ENCODE assay signal across 15 cellular contexts in the genomic region with DNA sequence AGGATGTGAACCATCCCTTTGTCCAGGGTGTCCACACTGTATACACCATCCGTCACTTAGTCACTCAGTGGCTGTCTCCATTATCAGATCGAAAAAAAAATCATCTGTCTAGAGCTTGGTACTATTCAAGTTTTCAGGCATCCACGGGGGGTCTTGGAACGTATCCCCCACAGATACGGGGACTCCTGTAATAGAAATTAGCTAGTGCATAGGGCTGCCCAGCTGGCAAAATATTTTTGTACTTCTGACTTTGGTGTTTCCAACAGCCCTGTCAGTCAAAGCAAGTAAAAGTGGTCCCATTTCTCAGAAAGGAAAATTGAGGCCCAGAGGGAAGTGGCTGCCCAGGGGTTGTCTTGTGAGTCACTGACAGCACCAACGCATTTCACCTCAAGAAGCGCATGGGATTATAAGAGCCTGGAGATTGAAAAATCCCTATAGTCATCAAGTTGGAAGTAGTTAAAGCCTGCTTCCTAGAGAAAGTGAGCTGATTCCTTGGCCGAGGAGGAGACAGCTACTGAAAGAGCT. TPM values are rescaled to one million over a fixed set of nuclear protein-coding genes. Genes with fewer than 3 reads are reported as not detected.
DNase-seq lines count a peak whose midpoint lies in the region; ATAC-seq and TF ChIP-seq lines count a peak whose summit lies in the region.
"Had no signal": no experiment of that assay in that cellular context is flagged by ENCODE, and none has a peak within 500 bp of the region (broad histone marks: within the 10 kb centered on the region; RNA-seq: fewer than 3 reads in every experiment).

No MANE protein-coding gene starts in this region.

- H3K27ac Mint-ChIP-seq in Caco-2 (ENCODE audit: unreplicated experiment) (peak overlapping the region; percentile 93), progenitor cell of endocrine pancreas (peak overlapping the region; percentile 22)
- H3K27ac Mint-ChIP-seq: activated CD4-positive, alpha-beta T cell treated with anti-CD3 and anti-CD28 coated beads, Interleukin-2, amount 10 ng/mL, durations not matched to agents 24 days and 14 days; activated naive CD4-positive, alpha-beta T cell treated with anti-CD3 and anti-CD28 coated beads, Interleukin-2, amount 10 ng/mL, durations not matched to agents 7 days and 5 days; naive thymus-derived CD8-positive, alpha-beta T cell had no signal

- H3K4me1 Mint-ChIP-seq in Caco-2 (ENCODE audit: low read depth, unreplicated experiment) (peaks cover 19% of the 10 kb centered on the region), progenitor cell of endocrine pancreas (ENCODE audit: low read depth) (peaks cover 6% of the 10 kb centered on the region)
- H3K4me1 Mint-ChIP-seq: naive thymus-derived CD8-positive, alpha-beta T cell had no signal

- H3K36me3 Mint-ChIP-seq in Caco-2 (ENCODE audit: insufficient read depth, unreplicated experiment) = peaks cover 5% of the 10 kb centered on the region
- H3K36me3 Mint-ChIP-seq in progenitor cell of endocrine pancreas (ENCODE audit: insufficient read depth) = no peaks in the 10 kb centered on the region
- H3K36me3 Mint-ChIP-seq: activated naive CD4-positive, alpha-beta T cell treated with anti-CD3 and anti-CD28 coated beads, Interleukin-2, amount 10 ng/mL, durations not matched to agents 7 days and 5 days; naive thymus-derived CD8-positive, alpha-beta T cell had no signal

- no peak for DNase-seq in Caco-2
- no peak for DNase-seq in Panc1 (ENCODE audit: low read depth, low spot score)
- peak in 1 of 2 donors; percentile 34 for DNase-seq in fibroblast of lung (ENCODE audit: low read depth in 2 of 2)
- DNase-seq in progenitor cell of endocrine pancreas (ENCODE audit: low spot score, unreplicated experiment) = no peak
- no peak for DNase-seq in effector memory CD4-positive, alpha-beta T cell
- DNase-seq in activated CD4-positive, alpha-beta T cell treated with anti-CD3 and anti-CD28 coated beads, Interleukin-2, amount 50 U/mL, for 48 hours = no peak
- no peak for DNase-seq in mesenteric fat pad (ENCODE audit: low spot score)
- DNase-seq: activated CD4-positive, alpha-beta T cell treated with anti-CD3 and anti-CD28 coated beads, Interleukin-2, amount 10 ng/mL, durations not matched to agents 24 days and 14 days; activated naive CD4-positive, alpha-beta T cell treated with anti-CD3 and anti-CD28 coated beads, Interleukin-2, amount 10 ng/mL, durations not matched to agents 7 days and 5 days; effector CD8-positive, alpha-beta T cell; MM.1S; naive thymus-derived CD8-positive, alpha-beta T cell had no signal

- CTCF ChIA-PET in Caco-2 (lab: Charles Lee) = interaction anchor here (0.6 to 2.9 kb wide), 4 partner anchors 8 to 1747 kb away, joined by 3 to 10 read pairs (median 4); no protein-coding TSS in a partner anchor
- CTCF ChIA-PET in Panc1 (lab: Charles Lee) = no interaction called here

- no peak overlapping the region for H3K9ac ChIP-seq in fibroblast of lung (ENCODE audit: insufficient read depth, low read length)

- intact Hi-C loops in Caco-2 (cut with micrococcal nuclease; ENCODE audit: unreplicated experiment) (loop anchor here (1.0 to 5.0 kb wide), 4 partner anchors 15 to 340 kb away; no protein-coding TSS in a partner anchor), Panc1 (cut with micrococcal nuclease; ENCODE audit: unreplicated experiment) (loop anchor here (5.0 kb wide), 1 partner anchor 365 kb away; no protein-coding TSS in a partner anchor)

- ATAC-seq in Panc1 (no peak), HG02610 (IDR thresholded peaks at IDR 0.05; ENCODE audit: unreplicated experiment) (no peak)
- ATAC-seq: naive thymus-derived CD8-positive, alpha-beta T cell had no signal

- no peaks in the 10 kb centered on the region for H3K79me2 ChIP-seq in fibroblast of lung (ENCODE audit: control insufficient read depth, insufficient read depth, low read length)

- no peak overlapping the region for H3K4me2 ChIP-seq in fibroblast of lung (ENCODE audit: extremely low read depth, insufficient read depth, low read length)

- no peaks in the 10 kb centered on the region for H3K27me3 ChIP-seq in Caco-2 (replicated peaks; ENCODE audit: control insufficient read depth, insufficient read depth, low read length)
- H3K27me3 ChIP-seq in Panc1 (ENCODE audit: control insufficient read depth, insufficient read depth, low read length) = no peaks in the 10 kb centered on the region
- H3K27me3 ChIP-seq in fibroblast of lung (ENCODE audit: control insufficient read depth, insufficient read depth, low read length) = no peaks in the 10 kb centered on the region
- H3K27me3 ChIP-seq in effector memory CD4-positive, alpha-beta T cell (replicated peaks; ENCODE audit: control insufficient read depth, insufficient read depth, low read length, poor library complexity, severe bottlenecking) = no peaks in the 10 kb centered on the region

- peak overlapping the region; percentile 64; the same call in 1 of the 2 replicates for H3K27ac ChIP-seq in Panc1 (ENCODE audit: low read length)
- H3K27ac ChIP-seq in fibroblast of lung (ENCODE audit: insufficient read depth, low read length) = peak overlapping the region; percentile 34
- no peak overlapping the region for H3K27ac ChIP-seq in effector memory CD4-positive, alpha-beta T cell (ENCODE audit: insufficient read depth, low read length, poor library complexity, severe bottlenecking)
- H3K27ac ChIP-seq: C4-2B had no signal

- in situ Hi-C loops in Panc1 (cut with HindIII; ENCODE audit: low pct_unique_long_range_greater_than_20kb, low sequenced_read_pairs) = no loop called here

- H3K9me3 Mint-ChIP-seq in Caco-2 (ENCODE audit: unreplicated experiment) = no peaks in the 10 kb centered on the region
- H3K9me3 Mint-ChIP-seq in progenitor cell of endocrine pancreas (ENCODE audit: low read depth) = no peaks in the 10 kb centered on the region
- H3K9me3 Mint-ChIP-seq: activated CD4-positive, alpha-beta T cell treated with anti-CD3 and anti-CD28 coated beads, Interleukin-2, amount 10 ng/mL, durations not matched to agents 24 days and 14 days; activated naive CD4-positive, alpha-beta T cell treated with anti-CD3 and anti-CD28 coated beads, Interleukin-2, amount 10 ng/mL, durations not matched to agents 7 days and 5 days; naive thymus-derived CD8-positive, alpha-beta T cell had no signal

- H2AFZ ChIP-seq in fibroblast of lung (ENCODE audit: low read length) = no peak overlapping the region

- H3K36me3 ChIP-seq in Caco-2 (ENCODE audit: control insufficient read depth, insufficient read depth, low read length) (no peaks in the 10 kb centered on the region), Panc1 (ENCODE audit: control insufficient read depth, insufficient read depth, low read length) (no peaks in the 10 kb centered on the region), fibroblast of lung (ENCODE audit: control insufficient read depth, insufficient read depth, low read length) (no peaks in the 10 kb centered on the region)
- no peaks in the 10 kb centered on the region for H3K36me3 ChIP-seq in effector memory CD4-positive, alpha-beta T cell (ENCODE audit: control insufficient read depth, insufficient read depth, low read length)
- H3K36me3 ChIP-seq: HAP-1 had no signal

- BruUV-seq in Caco-2 (replicated peaks; lab: Mats Ljungman, UMichigan) (TSS peak; percentile 91), Panc1 (replicated peaks; lab: Mats Ljungman, UMichigan) (no TSS peak)

- H3K4me1 ChIP-seq in Caco-2 = 0 out of 2 replicates have a peak, but pooled peaks cover 14% of the 10 kb centered on the region
- H3K4me1 ChIP-seq in Panc1 (ENCODE audit: control insufficient read depth, insufficient read depth, low read length) = peaks cover 6% of the 10 kb centered on the region
- H3K4me1 ChIP-seq in fibroblast of lung (ENCODE audit: control insufficient read depth, extremely low read depth, insufficient read depth, low read length) = peaks cover 19% of the 10 kb centered on the region
- no peaks in the 10 kb centered on the region for H3K4me1 ChIP-seq in effector memory CD4-positive, alpha-beta T cell (ENCODE audit: control insufficient read depth, insufficient read depth, low read length, poor library complexity, severe bottlenecking)

- no peaks in the 10 kb centered on the region for H3K27me3 Mint-ChIP-seq in Caco-2 (ENCODE audit: insufficient read depth, unreplicated experiment)
- peaks cover 13% of the 10 kb centered on the region for H3K27me3 Mint-ChIP-seq in progenitor cell of endocrine pancreas
- H3K27me3 Mint-ChIP-seq: activated CD4-positive, alpha-beta T cell treated with anti-CD3 and anti-CD28 coated beads, Interleukin-2, amount 10 ng/mL, durations not matched to agents 24 days and 14 days had no signal

- POLR2A ChIA-PET in Caco-2 (lab: Charles Lee) = interaction anchor here (0.7 to 2.2 kb wide), 3 partner anchors 20 to 378 kb away, joined by 3 to 10 read pairs (median 4); no protein-coding TSS in a partner anchor
- POLR2A ChIA-PET in Panc1 (lab: Charles Lee) = interaction anchor here (1.0 kb wide), 1 partner anchor 9 kb away, joined by 4 read pairs; no protein-coding TSS in a partner anchor

- TF ChIP-seq CTCF in Caco-2 (IDR thresholded peaks at IDR 0.05; ENCODE audit: insufficient read depth in 1 of 2, low read depth in 1 of 2, low read length in 1 of 2, severe bottlenecking in 1 of 2, unreplicated experiment in 1 of 2) = no peak
- no peak for TF ChIP-seq CTCF in Panc1 (IDR thresholded peaks at IDR 0.05)
- TF ChIP-seq CTCF in fibroblast of lung (conservative IDR thresholded peaks at IDR 0.05 in 1 of 2, IDR thresholded peaks at IDR 0.05 in 1 of 2; ENCODE audit: low read depth in 1 of 2, low read length in 2 of 2) = no peak
- no peak for TF ChIP-seq CTCF in progenitor cell of endocrine pancreas (IDR thresholded peaks at IDR 0.05; ENCODE audit: unreplicated experiment)

- H4K20me1 ChIP-seq in fibroblast of lung (ENCODE audit: control insufficient read depth, extremely low read depth, insufficient read depth, low read length) = no peaks in the 10 kb centered on the region

- H3K4me3 ChIP-seq in Caco-2 (ENCODE audit: low read depth, low read length) (no peak overlapping the region), Panc1 (ENCODE audit: low read depth in 2 of 2, low read length in 2 of 2) (no peak overlapping the region), fibroblast of lung (replicated peaks in 1 of 4; ENCODE audit: control extremely low read depth in 1 of 4, insufficient read depth in 1 of 4, low read depth in 3 of 4, low read length in 4 of 4) (no peak overlapping the region)
- H3K4me3 ChIP-seq in effector memory CD4-positive, alpha-beta T cell (ENCODE audit: insufficient read depth, low read depth, low read length, poor library complexity, severe bottlenecking) = no peak overlapping the region
- H3K4me3 ChIP-seq: HAP-1 had no signal

- H3K4me3 Mint-ChIP-seq in Caco-2 (ENCODE audit: unreplicated experiment) (no peak overlapping the region), progenitor cell of endocrine pancreas (ENCODE audit: low read depth) (no peak overlapping the region)
- H3K4me3 Mint-ChIP-seq: activated CD4-positive, alpha-beta T cell treated with anti-CD3 and anti-CD28 coated beads, Interleukin-2, amount 10 ng/mL, durations not matched to agents 24 days and 14 days; activated naive CD4-positive, alpha-beta T cell treated with anti-CD3 and anti-CD28 coated beads, Interleukin-2, amount 10 ng/mL, durations not matched to agents 7 days and 5 days; naive thymus-derived CD8-positive, alpha-beta T cell had no signal

- H3K9me3 ChIP-seq in Caco-2 = no peaks in the 10 kb centered on the region
- no peaks in the 10 kb centered on the region for H3K9me3 ChIP-seq in Panc1 (ENCODE audit: control insufficient read depth, insufficient read depth, low read depth, low read length)
- no peaks in the 10 kb centered on the region for H3K9me3 ChIP-seq in fibroblast of lung (ENCODE audit: control insufficient read depth, insufficient read depth, low read depth, low read length)
- H3K9me3 ChIP-seq in effector memory CD4-positive, alpha-beta T cell (ENCODE audit: control insufficient read depth, low read length) = no peaks in the 10 kb centered on the region
- H3K9me3 ChIP-seq: HAP-1 had no signal

RNA-seq across cellular contexts. Expression of gene SLC29A3, which starts 52.1 kb away (rescaled TPM):
- total RNA-seq in Caco-2 (2022) (18.3 and 20.7 TPM in 2 replicates), Panc1 (2021; ENCODE audit: unreplicated experiment) (7.6 TPM), fibroblast of lung (2.1 and 2.3 TPM in 2 replicates), progenitor cell of endocrine pancreas (13.3 and 13.7 TPM in 2 replicates), mesenteric fat pad (6.9 TPM)
- 7.1 TPM for polyA plus RNA-seq in Panc1 (2012; ENCODE audit: insufficient read length)
- polyA plus RNA-seq in fibroblast of lung = 0.89 and 0.90 TPM in 2 replicates
- polyA plus RNA-seq in fibroblast of lung (2012) = 2.4 and 2.7 TPM in 2 replicates
- 6.7 and 7.2 TPM in 2 replicates for polyA minus RNA-seq in fibroblast of lung (ENCODE audit: low replicate concordance)

RNA-seq across cellular contexts. Expression of gene UNC5B, which starts 54.6 kb away (rescaled TPM):
- 16.2 and 22.4 TPM in 2 replicates for total RNA-seq in Caco-2 (2022)
- 1.1 TPM for total RNA-seq in Panc1 (2021; ENCODE audit: unreplicated experiment)
- polyA plus RNA-seq in Panc1 (2012; ENCODE audit: insufficient read length) = 0.68 TPM
- 36.0 and 60.8 TPM in 2 replicates for total RNA-seq in fibroblast of lung
- 2.5 and 5.5 TPM in 2 replicates for polyA plus RNA-seq in fibroblast of lung
- 4.6 and 8.3 TPM in 2 replicates for polyA plus RNA-seq in fibroblast of lung (2012)
- polyA minus RNA-seq in fibroblast of lung (ENCODE audit: low replicate concordance) = 15.2 and 25.2 TPM in 2 replicates
- 3.7 and 6.0 TPM in 2 replicates for total RNA-seq in progenitor cell of endocrine pancreas
- 5.3 TPM for total RNA-seq in mesenteric fat pad
- total RNA-seq: naive thymus-derived CD8-positive, alpha-beta T cell had no signal
